17 cellular contexts compared by ENCODE assay signal in genomic region chr5:35657877-35658276, GRCh38. TPM values are rescaled to one million over a fixed set of nuclear protein-coding genes. Genes with fewer than 3 reads are reported as not detected.
DNase-seq lines count a peak whose midpoint lies in the region; ATAC-seq and TF ChIP-seq lines count a peak whose summit lies in the region.
"Had no signal": no experiment of that assay in that cellular context is flagged by ENCODE, and none has a peak within 500 bp of the region (broad histone marks: within the 10 kb centered on the region; RNA-seq: fewer than 3 reads in every experiment).

No MANE protein-coding gene starts in this region.

- no peak for ATAC-seq in DND-41 (ENCODE audit: insufficient read depth, low read depth)
- peak; percentile 60 for ATAC-seq in naive thymus-derived CD4-positive, alpha-beta T cell
- ATAC-seq: A549, Right ventricle myocardium inferior had no signal

- H2AFZ ChIP-seq in DND-41 (ENCODE audit: low read depth, low read length) = no peak overlapping the region

- H3K9me3 ChIP-seq in DND-41 (ENCODE audit: insufficient read depth, low read length, severe bottlenecking) = no peaks in the 10 kb centered on the region
- no peaks in the 10 kb centered on the region for H3K9me3 ChIP-seq in naive thymus-derived CD4-positive, alpha-beta T cell (ENCODE audit: control insufficient read depth in 2 of 3, low read length in 3 of 3)
- no peaks in the 10 kb centered on the region for H3K9me3 ChIP-seq in effector memory CD4-positive, alpha-beta T cell (ENCODE audit: control insufficient read depth, low read length)
- H3K9me3 ChIP-seq: A549 had no signal

- no peaks in the 10 kb centered on the region for H3K27me3 ChIP-seq in DND-41 (ENCODE audit: insufficient read depth, low read length, poor library complexity)
- no peaks in the 10 kb centered on the region for H3K27me3 ChIP-seq in naive thymus-derived CD4-positive, alpha-beta T cell (ENCODE audit: control insufficient read depth in 2 of 2, insufficient read depth in 2 of 2, low read length in 2 of 2)
- H3K27me3 ChIP-seq in effector memory CD4-positive, alpha-beta T cell (replicated peaks; ENCODE audit: control insufficient read depth, insufficient read depth, low read length, poor library complexity, severe bottlenecking) = no peaks in the 10 kb centered on the region

- no peaks in the 10 kb centered on the region for H3K27me3 Mint-ChIP-seq in activated T-cell treated with anti-CD3 and anti-CD28 coated beads, Interleukin-2, amount 50 U/mL, for 24 hours
- no peaks in the 10 kb centered on the region for H3K27me3 Mint-ChIP-seq in naive thymus-derived CD4-positive, alpha-beta T cell
- H3K27me3 Mint-ChIP-seq: CD8-positive, alpha-beta memory T cell had no signal

- no peak overlapping the region for H3K27ac ChIP-seq in DND-41 (ENCODE audit: low read length)
- no peak overlapping the region for H3K27ac ChIP-seq in naive thymus-derived CD4-positive, alpha-beta T cell (ENCODE audit: low read depth, low read length)
- no peak overlapping the region for H3K27ac ChIP-seq in effector memory CD4-positive, alpha-beta T cell (ENCODE audit: insufficient read depth, low read length, poor library complexity, severe bottlenecking)
- H3K27ac ChIP-seq: A549, KMS-11 had no signal

- H3K4me3 ChIP-seq in DND-41 (ENCODE audit: low read depth in 1 of 2, low read length in 2 of 2) = no peak overlapping the region
- H3K4me3 ChIP-seq in naive thymus-derived CD4-positive, alpha-beta T cell (ENCODE audit: low read length) = no peak overlapping the region
- no peak overlapping the region for H3K4me3 ChIP-seq in effector memory CD4-positive, alpha-beta T cell (ENCODE audit: insufficient read depth, low read depth, low read length, poor library complexity, severe bottlenecking)
- H3K4me3 ChIP-seq: A549 had no signal

- TF ChIP-seq CTCF in DND-41 (IDR thresholded peaks at IDR 0.05; ENCODE audit: borderline replicate concordance, extremely low read depth, low read length, poor library complexity, severe bottlenecking) = peak; percentile 15

- no peak for DNase-seq in activated T-cell treated with anti-CD3 and anti-CD28 coated beads, Interleukin-2, amount 50 U/mL, for 24 hours
- DNase-seq in activated T-cell treated with anti-CD3 and anti-CD28 coated beads, Interleukin-2, amount 50 U/mL, for 48 hours = no peak
- DNase-seq in DND-41 (no peak), SK-MEL-5 (ENCODE audit: low read depth, low spot score) (peak; percentile 22), cardiac septum (ENCODE audit: low spot score) (no peak)
- DNase-seq in naive thymus-derived CD4-positive, alpha-beta T cell = peak in 5 of 9 donors; percentile 18 to 47 (median 42)
- DNase-seq in effector memory CD4-positive, alpha-beta T cell = no peak
- DNase-seq: DMS79, NCI-H1092, NCI-H1436 treated with DMSO at 0.1 percent for 48 hours, NCI-H2029, NCI-H2171, NCI-H446 treated with DMSO at 0.1 percent for 48 hours had no signal

- H3K27ac Mint-ChIP-seq in activated T-cell treated with anti-CD3 and anti-CD28 coated beads, Interleukin-2, amount 50 U/mL, for 24 hours = peak overlapping the region; percentile 29
- H3K27ac Mint-ChIP-seq in naive thymus-derived CD4-positive, alpha-beta T cell = peak overlapping the region in 8 of 9 donors; percentile 7 to 84 (median 46)

- no peak overlapping the region for H3K9ac ChIP-seq in DND-41 (ENCODE audit: low read depth, low read length)
- H3K9ac ChIP-seq: KMS-11 had no signal

- H3K4me1 Mint-ChIP-seq in activated T-cell treated with anti-CD3 and anti-CD28 coated beads, Interleukin-2, amount 50 U/mL, for 24 hours (ENCODE audit: low read depth) = peaks cover 31% of the 10 kb centered on the region
- H3K4me1 Mint-ChIP-seq in naive thymus-derived CD4-positive, alpha-beta T cell = peaks cover 7 to 34% (median 23%) of the 10 kb centered on the region in 7 donors

- no peaks in the 10 kb centered on the region for H3K4me1 ChIP-seq in DND-41 (ENCODE audit: insufficient read depth, low read length)
- peaks cover 0 to 5% of the 10 kb centered on the region in 2 donors for H3K4me1 ChIP-seq in naive thymus-derived CD4-positive, alpha-beta T cell (ENCODE audit: control insufficient read depth in 2 of 2, insufficient read depth in 2 of 2, low read length in 2 of 2)
- H3K4me1 ChIP-seq in effector memory CD4-positive, alpha-beta T cell (ENCODE audit: control insufficient read depth, insufficient read depth, low read length, poor library complexity, severe bottlenecking) = no peaks in the 10 kb centered on the region
- H3K4me1 ChIP-seq: A549 had no signal

- POLR2A ChIA-PET in naive thymus-derived CD4-positive, alpha-beta T cell (lab: Charles Lee) = interaction anchor here (0.7 to 2.3 kb wide), 14 partner anchors 11 to 224 kb away, joined by 3 to 10 read pairs (median 4); no protein-coding TSS in a partner anchor

- intact Hi-C loops in naive thymus-derived CD4-positive, alpha-beta T cell (cut with micrococcal nuclease) = loop anchor here (1.0 to 2.0 kb wide), 5 partner anchors 13 to 267 kb away; no protein-coding TSS in a partner anchor
- intact Hi-C loops in cardiac septum (cut with DNase I) = no loop called here

- no peak overlapping the region for H3K4me2 ChIP-seq in DND-41 (ENCODE audit: insufficient read depth, low read length)
- H3K4me2 ChIP-seq: A549, KMS-11 had no signal

- no peak overlapping the region for H3K4me3 Mint-ChIP-seq in activated T-cell treated with anti-CD3 and anti-CD28 coated beads, Interleukin-2, amount 50 U/mL, for 24 hours
- H3K4me3 Mint-ChIP-seq in naive thymus-derived CD4-positive, alpha-beta T cell = peak overlapping the region in 8 of 10 donors; percentile 11 to 58 (median 33)

- peaks cover 20% of the 10 kb centered on the region for H3K36me3 Mint-ChIP-seq in activated T-cell treated with anti-CD3 and anti-CD28 coated beads, Interleukin-2, amount 50 U/mL, for 24 hours (ENCODE audit: low read depth)
- peaks cover 6 to 24% (median 18%) of the 10 kb centered on the region in 5 donors for H3K36me3 Mint-ChIP-seq in naive thymus-derived CD4-positive, alpha-beta T cell

- H4K20me1 ChIP-seq in DND-41 (ENCODE audit: insufficient read depth, low read length) = no peaks in the 10 kb centered on the region

- no peaks in the 10 kb centered on the region for H3K79me2 ChIP-seq in DND-41 (ENCODE audit: insufficient read depth, low read length)

- CTCF ChIA-PET in naive thymus-derived CD4-positive, alpha-beta T cell (lab: Charles Lee) = interaction anchor here (0.6 to 7.2 kb wide), 15 partner anchors 7 to 268 kb away, joined by 3 to 78 read pairs (median 4); partner anchors contain the start of gene SPEF2

- peaks cover 10% of the 10 kb centered on the region for H3K9me3 Mint-ChIP-seq in activated T-cell treated with anti-CD3 and anti-CD28 coated beads, Interleukin-2, amount 50 U/mL, for 24 hours
- peaks cover 0 to 12% (median 10%) of the 10 kb centered on the region in 11 donors for H3K9me3 Mint-ChIP-seq in naive thymus-derived CD4-positive, alpha-beta T cell

- H3K36me3 ChIP-seq in DND-41 (ENCODE audit: insufficient read depth, low read length) = no peaks in the 10 kb centered on the region
- no peaks in the 10 kb centered on the region for H3K36me3 ChIP-seq in naive thymus-derived CD4-positive, alpha-beta T cell (ENCODE audit: control insufficient read depth in 2 of 3, insufficient read depth in 3 of 3, low read length in 3 of 3)
- H3K36me3 ChIP-seq in effector memory CD4-positive, alpha-beta T cell (ENCODE audit: control insufficient read depth, insufficient read depth, low read length) = no peaks in the 10 kb centered on the region

- in situ Hi-C loops in SK-MEL-5 (cut with HindIII; ENCODE audit: low pct_unique_long_range_greater_than_20kb, low sequenced_read_pairs) = no loop called here

RNA-seq across cellular contexts. Expression of gene SPEF2, which starts 40.2 kb away (rescaled TPM):
- 6.8 and 8.2 TPM in 2 replicates for total RNA-seq in SK-MEL-5 (2014; rRNA removed; shearing (Covaris generic))
- polyA plus RNA-seq in SK-MEL-5 (2015; cell fraction: cytosol; rRNA removed) = 4.8 and 4.9 TPM in 2 replicates
- polyA plus RNA-seq in SK-MEL-5 (2015; cell fraction: nucleus; rRNA removed) = 23.8 and 66.3 TPM in 2 replicates
- 10 to 100 TPM in 2 of 5 experiments, 1 to 10 TPM in 3; 7.1 to 13.5 (median 9.9) TPM for total RNA-seq in naive thymus-derived CD4-positive, alpha-beta T cell
- 1 to 10 TPM; 5.5 to 7.3 TPM for polyA plus RNA-seq in naive thymus-derived CD4-positive, alpha-beta T cell
- total RNA-seq in cardiac septum = 2.2 TPM

Comparison
In these comparisons a context has a peak if more than half of its experiments do, and no peak if none do; other contexts are left out.
1. DNase-seq: peak in SK-MEL-5 (single experiment) and naive thymus-derived CD4-positive, alpha-beta T cell (5 of 9); none in activated T-cell treated with anti-CD3 and anti-CD28 coated beads, Interleukin-2, amount 50 U/mL, for 24 hours (single experiment), activated T-cell treated with anti-CD3 and anti-CD28 coated beads, Interleukin-2, amount 50 U/mL, for 48 hours (0 of 2), DND-41 (single experiment), cardiac septum (single experiment) and effector memory CD4-positive, alpha-beta T cell (0 of 3).